ENCODE assay signal across 8 cellular contexts in the genomic region with DNA sequence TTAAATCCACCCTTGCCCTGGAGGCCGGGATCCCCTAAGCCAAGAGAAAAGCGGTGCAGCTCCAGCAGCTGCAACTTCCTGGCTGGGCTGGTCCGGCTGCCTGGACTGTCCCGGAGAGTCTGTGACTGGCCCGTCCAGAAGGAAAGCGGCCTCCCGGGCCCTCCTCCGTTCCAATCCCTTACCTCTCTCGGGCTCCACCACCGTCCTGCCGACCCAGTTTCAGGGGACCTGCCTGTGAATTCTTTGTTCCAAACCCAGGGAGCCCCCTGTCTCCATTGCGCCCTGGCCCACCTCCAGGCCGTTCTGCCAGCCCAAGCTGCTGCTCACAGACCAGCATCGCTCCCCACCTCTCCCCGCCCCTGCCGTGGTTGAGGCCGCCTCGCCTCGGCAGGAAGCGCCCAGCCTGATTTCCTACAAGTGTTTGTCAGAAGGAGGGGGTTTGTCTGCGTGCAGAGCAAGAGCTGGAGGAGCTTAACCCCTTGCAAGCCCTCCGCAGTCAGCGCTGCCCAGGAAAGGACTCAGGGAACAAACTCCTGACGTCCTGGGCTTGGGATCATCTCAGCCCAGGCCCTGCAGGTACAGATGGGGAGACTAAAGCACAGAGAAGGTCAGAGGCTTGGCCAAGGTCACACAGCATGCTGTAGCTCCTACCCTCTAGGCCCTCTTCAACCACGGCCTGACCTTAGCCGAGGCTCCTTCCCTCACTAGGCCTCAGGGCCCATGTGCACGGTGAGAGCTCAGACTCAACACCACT. TPM values are rescaled to one million over a fixed set of nuclear protein-coding genes. Genes with fewer than 3 reads are reported as not detected.
DNase-seq lines count a peak whose midpoint lies in the region; ATAC-seq and TF ChIP-seq lines count a peak whose summit lies in the region.

AKNA (minus strand) TSS at position 305 of the 754 bp plus-strand sequence. CDS start 6,649 bp downstream, outside the sequence.

- H3K4me1 ChIP-seq in MM.1S (ENCODE audit: low read length): peaks cover 47% of the 10 kb centered on the region
- peaks cover 67 to 86% of the 10 kb centered on the region in 2 donors for H3K4me1 ChIP-seq in duodenal mucosa (ENCODE audit: control insufficient read depth in 1 of 2, insufficient read depth in 2 of 2, low read length in 2 of 2)

- POLR2A ChIA-PET in AG04449 (lab: Yijun Ruan, JAX): interaction anchor here (1.3 to 1.6 kb wide), 3 partner anchors 9 to 18 kb away, joined by 3 read pairs; no protein-coding TSS in a partner anchor
- POLR2A ChIA-PET in activated CD4-positive, alpha-beta memory T cell treated with anti-CD3 and anti-CD28 coated beads, Interleukin-2, amount 10 ng/mL, durations not matched to agents 7 days and 5 days (lab: Charles Lee): interaction anchor here (0.8 to 13.4 kb wide), 17 partner anchors 8 to 542 kb away, joined by 3 to 633 read pairs (median 6); partner anchors contain the start of genes ATP6V1G1, TNFSF8 and WHRN

- peak; percentile 33 for ATAC-seq in GM19452 (IDR thresholded peaks at IDR 0.05; ENCODE audit: unreplicated experiment)

- H3K27me3 ChIP-seq in MM.1S (replicated peaks; ENCODE audit: insufficient read depth, low read length) (no peaks in the 10 kb centered on the region), duodenal mucosa (ENCODE audit: control insufficient read depth in 1 of 2, insufficient read depth in 2 of 2, low read length in 2 of 2) (no peaks in the 10 kb centered on the region)

- H3K36me3 Mint-ChIP-seq in activated CD4-positive, alpha-beta memory T cell treated with anti-CD3 and anti-CD28 coated beads, Interleukin-2, amount 10 ng/mL, durations not matched to agents 7 days and 5 days (ENCODE audit: low read depth): peaks cover 85% of the 10 kb centered on the region

- H3K27me3 Mint-ChIP-seq in activated CD4-positive, alpha-beta memory T cell treated with anti-CD3 and anti-CD28 coated beads, Interleukin-2, amount 10 ng/mL, durations not matched to agents 7 days and 5 days: no peaks in the 10 kb centered on the region

- no peaks in the 10 kb centered on the region for H4K20me1 ChIP-seq in MM.1S (ENCODE audit: insufficient read depth, low read length)

- TF ChIP-seq CTCF in AG04449 (IDR thresholded peaks at IDR 0.05; ENCODE audit: insufficient read depth, low read length, missing control alignments): no peak
- TF ChIP-seq CTCF in MM.1S (IDR thresholded peaks at IDR 0.05; ENCODE audit: low read length): no peak

- no peak within 1 kb of the TSS for H2AFZ ChIP-seq in MM.1S (ENCODE audit: low read length)

- H3K4me3 Mint-ChIP-seq in activated CD4-positive, alpha-beta memory T cell treated with anti-CD3 and anti-CD28 coated beads, Interleukin-2, amount 10 ng/mL, durations not matched to agents 7 days and 5 days: peak within 1 kb of the TSS; percentile 100

- peaks cover 57% of the 10 kb centered on the region for H3K4me1 Mint-ChIP-seq in activated CD4-positive, alpha-beta memory T cell treated with anti-CD3 and anti-CD28 coated beads, Interleukin-2, amount 10 ng/mL, durations not matched to agents 7 days and 5 days

- H3K27ac ChIP-seq in MM.1S (ENCODE audit: low read length): peak within 1 kb of the TSS; percentile 96
- peak within 1 kb of the TSS; percentile 86 for H3K27ac ChIP-seq in duodenal mucosa (ENCODE audit: low read depth, low read length)

- H3F3A ChIP-seq in MM.1S (ENCODE audit: insufficient read depth, low read length): peaks cover 37% of the 10 kb centered on the region

- DNase-seq in AG04449 (ENCODE audit: low read depth, low spot score) (no peak), MM.1S (peak; percentile 91), medulla oblongata (ENCODE audit: extremely low spot score) (peak; percentile 73), HPDE6-E6E7 (ENCODE audit: extremely low spot score) (no peak)
- DNase-seq in activated CD4-positive, alpha-beta memory T cell treated with anti-CD3 and anti-CD28 coated beads, Interleukin-2, amount 10 ng/mL, durations not matched to agents 7 days and 5 days: peak; percentile 90
- peak; percentile 56 to 69 (median 65) for DNase-seq in stimulated activated CD4-positive, alpha-beta T cell treated with anti-CD3 and anti-CD28 coated beads, TNF-alpha, amount 100 ng/mL, for 48 hours (ENCODE audit: low read depth in 3 of 3)

- H3K9me2 ChIP-seq in MM.1S (replicated peaks; ENCODE audit: insufficient read depth, low read length): no peaks in the 10 kb centered on the region

- no peaks in the 10 kb centered on the region for H3K9me3 Mint-ChIP-seq in activated CD4-positive, alpha-beta memory T cell treated with anti-CD3 and anti-CD28 coated beads, Interleukin-2, amount 10 ng/mL, durations not matched to agents 7 days and 5 days

- peak within 1 kb of the TSS; percentile 85 for H3K4me2 ChIP-seq in MM.1S (ENCODE audit: low read depth, low read length)

- H3K9ac ChIP-seq in MM.1S (ENCODE audit: low read length): peak within 1 kb of the TSS; percentile 99
- peak within 1 kb of the TSS; percentile 83 to 85 for H3K9ac ChIP-seq in duodenal mucosa (ENCODE audit: low read depth in 1 of 2, low read length in 2 of 2)

- CTCF ChIA-PET in AG04449 (lab: Yijun Ruan, JAX): interaction anchor here (0.7 to 3.8 kb wide), 10 partner anchors 8 to 294 kb away, joined by 3 to 10 read pairs (median 4); partner anchors contain the start of gene TEX48
- CTCF ChIA-PET in activated CD4-positive, alpha-beta memory T cell treated with anti-CD3 and anti-CD28 coated beads, Interleukin-2, amount 10 ng/mL, durations not matched to agents 7 days and 5 days (lab: Charles Lee): interaction anchor here (1.3 to 8.6 kb wide), 11 partner anchors 8 to 542 kb away, joined by 3 to 87 read pairs (median 10); partner anchors contain the start of genes ATP6V1G1 and TNFSF8

- H3K9me3 ChIP-seq in MM.1S (replicated peaks; ENCODE audit: insufficient read depth, low read length) (no peaks in the 10 kb centered on the region), duodenal mucosa (ENCODE audit: control insufficient read depth in 1 of 2, low read length in 2 of 2) (no peaks in the 10 kb centered on the region)

- peaks cover 92% of the 10 kb centered on the region for H3K79me2 ChIP-seq in MM.1S (ENCODE audit: low read length)

- H3K4me3 ChIP-seq in AG04449 (ENCODE audit: low read depth, low read length) (peak within 1 kb of the TSS; percentile 61), MM.1S (ENCODE audit: low read length) (peak within 1 kb of the TSS; percentile 88), duodenal mucosa (ENCODE audit: low read depth in 1 of 2, low read length in 2 of 2) (peak within 1 kb of the TSS; percentile 77 to 84)

- peak within 1 kb of the TSS; percentile 98 for H3K27ac Mint-ChIP-seq in activated CD4-positive, alpha-beta memory T cell treated with anti-CD3 and anti-CD28 coated beads, Interleukin-2, amount 10 ng/mL, durations not matched to agents 7 days and 5 days

- no peaks in the 10 kb centered on the region for H3K36me3 ChIP-seq in MM.1S (replicated peaks; ENCODE audit: insufficient read depth, low read length)
- H3K36me3 ChIP-seq in duodenal mucosa (ENCODE audit: control insufficient read depth in 1 of 2, insufficient read depth in 2 of 2, low read length in 2 of 2): peaks cover 0 to 3% of the 10 kb centered on the region in 2 donors

RNA-seq across cellular contexts. Expression of gene AKNA, which starts in this region (rescaled TPM):
- total RNA-seq in activated CD4-positive, alpha-beta memory T cell treated with anti-CD3 and anti-CD28 coated beads, Interleukin-2, amount 10 ng/mL, durations not matched to agents 7 days and 5 days: 100 to 1,000 TPM; 350 to 355 TPM

Comparison
In these comparisons a context has a peak if more than half of its experiments do, and no peak if none do; other contexts are left out.
1. DNase-seq: peak in MM.1S (single experiment), activated CD4-positive, alpha-beta memory T cell treated with anti-CD3 and anti-CD28 coated beads, Interleukin-2, amount 10 ng/mL, durations not matched to agents 7 days and 5 days (single experiment), medulla oblongata (single experiment) and stimulated activated CD4-positive, alpha-beta T cell treated with anti-CD3 and anti-CD28 coated beads, TNF-alpha, amount 100 ng/mL, for 48 hours (3 of 3); none in AG04449 (single experiment) and HPDE6-E6E7 (single experiment).
2. Peak in every context shown above with its lines, with median percentiles within 50 percentile points of each other: H3K4me3 ChIP-seq.